8 cellular contexts compared by ENCODE assay signal in genomic region chr2:96485751-96486643, GRCh38. TPM values are rescaled to one million over a fixed set of nuclear protein-coding genes. Genes with fewer than 3 reads are reported as not detected.
DNase-seq lines count a peak whose midpoint lies in the region; ATAC-seq and TF ChIP-seq lines count a peak whose summit lies in the region.

No MANE protein-coding gene starts in this region.

- WGBS in gastroesophageal sphincter (ENCODE audit: low coverage in 1 of 2), 2 donors = 9 to 13% methylated on average over 20 to 21 of the region's 33 CpGs
- 23 to 25% methylated on average over 32 to 33 of the region's 33 CpGs for WGBS in tibial nerve, 2 donors

- TF ChIP-seq POLR2A in gastroesophageal sphincter (IDR thresholded peaks at IDR 0.05) (peak; percentile 23 to 38), tibial nerve (IDR thresholded peaks at IDR 0.05) (peak in 1 of 2 donors; percentile 28)

- H3K4me2 ChIP-seq in PC-9 = peak overlapping the region; percentile 62

- no peaks in the 10 kb centered on the region; the same call in 1 of the 2 replicates for H3F3A ChIP-seq in PC-9 (ENCODE audit: insufficient read depth, low read depth)

- H3K36me3 ChIP-seq in PC-9 (ENCODE audit: low read depth) (no peaks in the 10 kb centered on the region), gastroesophageal sphincter (no peaks in the 10 kb centered on the region), tibial nerve (no peaks in the 10 kb centered on the region)

- no TSS peak for BruUV-seq in PC-9 (replicated peaks; lab: Mats Ljungman, UMichigan)

- H4K20me1 ChIP-seq in PC-9 (ENCODE audit: insufficient read depth) = no peaks in the 10 kb centered on the region

- H3K9me2 ChIP-seq in PC-9 (ENCODE audit: insufficient read depth) = no peaks in the 10 kb centered on the region

- no peaks in the 10 kb centered on the region for H3K79me2 ChIP-seq in PC-9 (ENCODE audit: low read depth)

- peak overlapping the region; percentile 72 for H2AFZ ChIP-seq in PC-9

- no peaks in the 10 kb centered on the region for H3K4me1 ChIP-seq in PC-9 (replicated peaks; ENCODE audit: insufficient read depth)
- H3K4me1 ChIP-seq in gastroesophageal sphincter = peaks cover 0 to 14% (median 5%) of the 10 kb centered on the region in 3 donors
- H3K4me1 ChIP-seq in tibial nerve = peaks cover 0 to 14% (median 3%) of the 10 kb centered on the region in 4 donors

- peak; percentile 94 for DNase-seq in ACHN
- DNase-seq in PC-9 = peak; percentile 80 to 82
- peak; percentile 92 for DNase-seq in activated effector memory CD4-positive, alpha-beta T cell treated with anti-CD3 and anti-CD28 coated beads, Interleukin-2, amount 50 U/mL, for 16 hours
- peak; percentile 78 for DNase-seq in pons (ENCODE audit: low spot score)
- peak in 1 of 2 donors; percentile 39 for DNase-seq in tibial nerve (ENCODE audit: low spot score in 2 of 2)

- CTCF ChIA-PET in PC-9 (lab: Charles Lee) = interaction anchor here (0.6 kb wide), 1 partner anchor 77 kb away, joined by 5 read pairs; no protein-coding TSS in a partner anchor

- H3K27me3 ChIP-seq in PC-9 (ENCODE audit: insufficient read depth, low read depth) = no peaks in the 10 kb centered on the region
- H3K27me3 ChIP-seq in gastroesophageal sphincter = no peaks in the 10 kb centered on the region
- no peaks in the 10 kb centered on the region for H3K27me3 ChIP-seq in tibial nerve

- H3K4me3 ChIP-seq in PC-9 (peak overlapping the region; percentile 26; the same call in 1 of the 2 replicates), gastroesophageal sphincter (peak overlapping the region; percentile 26 to 52), tibial nerve (peak overlapping the region; percentile 25 to 51 (median 45))

- H3K9me3 ChIP-seq in PC-9 (ENCODE audit: insufficient read depth, low read depth) (peaks cover 8% of the 10 kb centered on the region; the same call in 1 of the 2 replicates), gastroesophageal sphincter (no peaks in the 10 kb centered on the region), tibial nerve (peaks cover 0 to 4% (median 0%) of the 10 kb centered on the region in 4 donors)

- peak overlapping the region; percentile 13; the same call in 1 of the 2 replicates for H3K27ac ChIP-seq in PC-9
- peak overlapping the region; percentile 10 to 88 (median 82) for H3K27ac ChIP-seq in gastroesophageal sphincter
- peak overlapping the region; percentile 37 to 87 (median 68) for H3K27ac ChIP-seq in tibial nerve

- no peak for TF ChIP-seq CTCF in PC-9 (conservative IDR thresholded peaks at IDR 0.05)
- TF ChIP-seq CTCF in gastroesophageal sphincter (IDR thresholded peaks at IDR 0.05) = no peak
- peak in 1 of 5 experiments; percentile 13 for TF ChIP-seq CTCF in tibial nerve (IDR thresholded peaks at IDR 0.05)

- in situ Hi-C loops in ACHN (cut with HindIII; ENCODE audit: low pct_ligation_motif_present, low pct_unique_long_range_greater_than_20kb, low sequenced_read_pairs) = no loop called here

- ATAC-seq in GM18873 (IDR thresholded peaks at IDR 0.05; ENCODE audit: low FRiP score, unreplicated experiment) = peak; percentile 85
- ATAC-seq in HG03108 (IDR thresholded peaks at IDR 0.05; ENCODE audit: unreplicated experiment) = peak; percentile 88
- peak; percentile 92 for ATAC-seq in gastroesophageal sphincter

- POLR2A ChIA-PET in PC-9 (lab: Charles Lee; ENCODE audit: unreplicated experiment) = interaction anchor here (0.7 to 0.8 kb wide), 2 partner anchors 8 to 281 kb away, joined by 4 to 9 read pairs; no protein-coding TSS in a partner anchor

- intact Hi-C loops in PC-9 (cut with micrococcal nuclease; ENCODE audit: unreplicated experiment) = loop anchor here (1.0 kb wide), 1 partner anchor 58 kb away; no protein-coding TSS in a partner anchor

- TF ChIP-seq EP300 in gastroesophageal sphincter (IDR thresholded peaks at IDR 0.05) = no peak
- TF ChIP-seq EP300 in tibial nerve (IDR thresholded peaks at IDR 0.05) = peak in 1 of 2 donors; percentile 58

RNA-seq across cellular contexts. Expression of gene NEURL3, which starts 19.2 kb away (rescaled TPM):
- total RNA-seq in PC-9 (2021) (0.48 and 0.63 TPM in 2 replicates), gastroesophageal sphincter (not detected), tibial nerve (1 to 10 TPM in 1 of 4 donors, not detected in 3; 1.5 TPM)

RNA-seq across cellular contexts. Expression of gene ARID5A, which starts 50.6 kb away (rescaled TPM):
- 5.1 and 6.0 TPM in 2 replicates for total RNA-seq in PC-9 (2021)
- 10 to 100 TPM; 40.0 to 98.5 (median 53.9) TPM for total RNA-seq in gastroesophageal sphincter
- 10 to 100 TPM; 23.8 to 56.4 (median 40.3) TPM for total RNA-seq in tibial nerve

Comparison
In these comparisons a context has a peak if more than half of its experiments do, and no peak if none do; other contexts are left out.
1. H3K27ac ChIP-seq: peak in every context shown above with its lines; median percentile 82 in gastroesophageal sphincter; 68 in tibial nerve; 13 in PC-9.